Comparison of ENCODE assay signal across 10 cellular contexts in genomic region chr1:226404904-226405222, GRCh38. TPM values are rescaled to one million over a fixed set of nuclear protein-coding genes. Genes with fewer than 3 reads are reported as not detected.
DNase-seq lines count a peak whose midpoint lies in the region; ATAC-seq and TF ChIP-seq lines count a peak whose summit lies in the region.
"Had no signal": no experiment of that assay in that cellular context is flagged by ENCODE, and none has a peak within 500 bp of the region (broad histone marks: within the 10 kb centered on the region; RNA-seq: fewer than 3 reads in every experiment).

No MANE protein-coding gene starts in this region.

- no TSS peak for BruUV-seq in PC-3 (replicated peaks; lab: Mats Ljungman, UMichigan)

- no peaks in the 10 kb centered on the region for H3K9me2 ChIP-seq in PC-3 (replicated peaks; ENCODE audit: low read length)

- intact Hi-C loops in Right ventricle myocardium superior (cut with DNase I), result no loop called here
- intact Hi-C loops in PC-3 (cut with micrococcal nuclease), result loop anchor here (5.0 kb wide), 2 partner anchors 98 to 278 kb away; partner anchors contain the start of gene LIN9

- no peaks in the 10 kb centered on the region for H3K9me3 ChIP-seq in cardiac muscle cell (ENCODE audit: low read depth)
- no peaks in the 10 kb centered on the region for H3K9me3 ChIP-seq in PC-3 (ENCODE audit: low read length)

- H3K27ac Mint-ChIP-seq in glutamatergic neuron (ENCODE audit: unreplicated experiment), result peak overlapping the region; percentile 20
- H3K27ac Mint-ChIP-seq in stimulated activated effector memory CD8-positive, alpha-beta T cell treated with anti-CD3 and anti-CD28 coated beads, Interleukin-12 subunit alpha, Interleukin-12 subunit beta, amount 100 ng/mL, for 72 hours, result peak overlapping the region; percentile 45

- H4K20me1 ChIP-seq in PC-3 (ENCODE audit: low read length), result peaks cover 50% of the 10 kb centered on the region

- TF ChIP-seq CTCF in cardiac muscle cell (IDR thresholded peaks at IDR 0.05; ENCODE audit: low read depth, low read length) (no peak), PC-3 (conservative IDR thresholded peaks at IDR 0.05; ENCODE audit: low read depth, low read length) (no peak), glutamatergic neuron (IDR thresholded peaks at IDR 0.05; ENCODE audit: partially characterized antibody, unreplicated experiment) (no peak)

- peaks cover 74% of the 10 kb centered on the region for H3K79me2 ChIP-seq in PC-3 (ENCODE audit: low read length)

- peaks cover 11% of the 10 kb centered on the region for H3K9me3 Mint-ChIP-seq in glutamatergic neuron (ENCODE audit: unreplicated experiment)
- H3K9me3 Mint-ChIP-seq in stimulated activated effector memory CD8-positive, alpha-beta T cell treated with anti-CD3 and anti-CD28 coated beads, Interleukin-12 subunit alpha, Interleukin-12 subunit beta, amount 100 ng/mL, for 72 hours, result no peaks in the 10 kb centered on the region

- peaks cover 8% of the 10 kb centered on the region for H3K27me3 Mint-ChIP-seq in glutamatergic neuron (ENCODE audit: unreplicated experiment)

- H3K36me3 ChIP-seq in cardiac muscle cell (peaks cover 18% of the 10 kb centered on the region), PC-3 (ENCODE audit: low read depth, low read length) (peaks cover 28% of the 10 kb centered on the region)

- H3K4me3 ChIP-seq in cardiac muscle cell (peak overlapping the region; percentile 68), PC-3 (ENCODE audit: low read length) (peak overlapping the region; percentile 79; the same call in 1 of the 2 replicates)

- H3K4me3 Mint-ChIP-seq in glutamatergic neuron (ENCODE audit: unreplicated experiment), result peak overlapping the region; percentile 96
- peak overlapping the region; percentile 81 for H3K4me3 Mint-ChIP-seq in stimulated activated effector memory CD8-positive, alpha-beta T cell treated with anti-CD3 and anti-CD28 coated beads, Interleukin-12 subunit alpha, Interleukin-12 subunit beta, amount 100 ng/mL, for 72 hours

- peaks cover 8% of the 10 kb centered on the region for H3F3A ChIP-seq in PC-3 (ENCODE audit: low read length, unreplicated experiment)

- DNase-seq in cardiac muscle cell (ENCODE audit: low read depth in 1 of 2, low spot score in 1 of 2) (no peak), Right ventricle myocardium superior (no peak), PC-3 (no peak), glutamatergic neuron (no peak), COR-L47 (lab: John Stamatoyannopoulos, UW) (no peak)
- DNase-seq in stimulated activated effector memory CD8-positive, alpha-beta T cell treated with anti-CD3 and anti-CD28 coated beads, Interleukin-12 subunit alpha, Interleukin-12 subunit beta, amount 100 ng/mL, for 72 hours (ENCODE audit: low spot score in 2 of 2), result no peak
- no peak for DNase-seq in stimulated activated CD4-positive, alpha-beta T cell treated with anti-CD3 and anti-CD28 coated beads, Interleukin-4, amount 100 ng/mL, for 1 hour
- DNase-seq: NCI-H2029 treated with DMSO at 0.1 percent for 48 hours, SHP77 treated with DMSO at 0.1 percent for 48 hours had no signal

- peak overlapping the region; percentile 23 for H3K27ac ChIP-seq in cardiac muscle cell
- no peak overlapping the region for H3K27ac ChIP-seq in PC-3 (ENCODE audit: low read length)

- CTCF ChIA-PET in PC-3 (lab: Charles Lee), result no interaction called here

- H3K4me1 Mint-ChIP-seq in glutamatergic neuron (ENCODE audit: low read depth, unreplicated experiment), result peaks cover 46% of the 10 kb centered on the region
- peaks cover 71% of the 10 kb centered on the region for H3K4me1 Mint-ChIP-seq in stimulated activated effector memory CD8-positive, alpha-beta T cell treated with anti-CD3 and anti-CD28 coated beads, Interleukin-12 subunit alpha, Interleukin-12 subunit beta, amount 100 ng/mL, for 72 hours

- ATAC-seq in Right ventricle myocardium superior (ENCODE audit: poor library complexity) (no peak), PC-3 (no peak), HG02798 (IDR thresholded peaks at IDR 0.05; ENCODE audit: poor library complexity, unreplicated experiment) (no peak)
- no peak for ATAC-seq in stimulated activated effector memory CD8-positive, alpha-beta T cell treated with anti-CD3 and anti-CD28 coated beads, Interleukin-12 subunit alpha, Interleukin-12 subunit beta, amount 100 ng/mL, for 72 hours

- POLR2A ChIA-PET in PC-3 (lab: Charles Lee; ENCODE audit: unreplicated experiment), result no interaction called here

- H3K27me3 ChIP-seq in cardiac muscle cell (no peaks in the 10 kb centered on the region), PC-3 (ENCODE audit: low read length) (no peaks in the 10 kb centered on the region)

- H3K4me1 ChIP-seq in cardiac muscle cell (ENCODE audit: low read depth), result peaks cover 53% of the 10 kb centered on the region
- H3K4me1 ChIP-seq in PC-3 (ENCODE audit: insufficient read depth, low read length), result peaks cover 35% of the 10 kb centered on the region

- H2AFZ ChIP-seq in PC-3 (ENCODE audit: low read length), result no peak overlapping the region

- no peak overlapping the region for H3K9ac ChIP-seq in PC-3 (ENCODE audit: low read length)

- no peaks in the 10 kb centered on the region for H3K36me3 Mint-ChIP-seq in glutamatergic neuron (ENCODE audit: unreplicated experiment)
- H3K36me3 Mint-ChIP-seq in stimulated activated effector memory CD8-positive, alpha-beta T cell treated with anti-CD3 and anti-CD28 coated beads, Interleukin-12 subunit alpha, Interleukin-12 subunit beta, amount 100 ng/mL, for 72 hours, result peaks cover 57% of the 10 kb centered on the region

- peak overlapping the region; percentile 88 for H3K4me2 ChIP-seq in PC-3 (ENCODE audit: low read length)

RNA-seq across cellular contexts. Expression of gene PARP1, which starts 3.0 kb away (rescaled TPM):
- total RNA-seq in cardiac muscle cell (293 and 373 TPM in 2 replicates), Right ventricle myocardium superior (149 TPM), PC-3 (2014; rRNA removed) (536 and 538 TPM in 2 replicates), glutamatergic neuron (ENCODE audit: unreplicated experiment) (168 TPM)
- polyA plus RNA-seq in cardiac muscle cell, result 192 and 243 TPM in 2 replicates
